ENCODE assay signal across 1 cellular context in genomic region chr19:19224852-19225494, GRCh38.
TF ChIP-seq lines count a peak whose summit lies in the region.

No MANE protein-coding gene starts in this region.

TF ChIP-seq in HepG2, 621 proteins besides CTCF, POLR2A, EP300 and RAD21 (continued from another document and continues in another):
- peak; percentile 87; the same call in 1 of the 2 replicates for TF ChIP-seq ZNF691 (CRISPR knock-in tag; IDR thresholded peaks at IDR 0.05; ENCODE audit: borderline replicate concordance, low read depth)
- peak; percentile 53; the same call in 1 of the 2 replicates for TF ChIP-seq ZNF329 (CRISPR knock-in tag; IDR thresholded peaks at IDR 0.05; ENCODE audit: low read depth)
- no peak for TF ChIP-seq DPF2 (CRISPR knock-in tag; IDR thresholded peaks at IDR 0.05; ENCODE audit: borderline replicate concordance, low read depth)
- TF ChIP-seq ZBTB44 (CRISPR knock-in tag; IDR thresholded peaks at IDR 0.05), result no peak
- TF ChIP-seq PCBP2 (optimal IDR thresholded peaks at IDR 0.05; ENCODE audit: low read depth, low read length, poor library complexity, severe bottlenecking), result no peak
- peak; percentile 95 for TF ChIP-seq ZNF607 (CRISPR knock-in tag; IDR thresholded peaks at IDR 0.05; ENCODE audit: borderline replicate concordance)
- no peak for TF ChIP-seq JUND (CRISPR knock-in tag; IDR thresholded peaks at IDR 0.05)
- TF ChIP-seq ZNF543 (CRISPR knock-in tag; IDR thresholded peaks at IDR 0.05), result no peak
- TF ChIP-seq ZFP36L2 (CRISPR knock-in tag; IDR thresholded peaks at IDR 0.05), result no peak
- no peak for TF ChIP-seq HNF4G (IDR thresholded peaks at IDR 0.05; ENCODE audit: borderline replicate concordance, low read depth, low read length)
- TF ChIP-seq HNF4G (CRISPR knock-in tag; IDR thresholded peaks at IDR 0.05; ENCODE audit: borderline replicate concordance, low read depth), result no peak
- TF ChIP-seq NAIF1 (CRISPR knock-in tag; IDR thresholded peaks at IDR 0.05; ENCODE audit: borderline replicate concordance), result no peak
- TF ChIP-seq HMGXB4 (CRISPR knock-in tag; IDR thresholded peaks at IDR 0.05; ENCODE audit: borderline replicate concordance in 1 of 2, low read depth in 1 of 2), result peak; percentile 93
- no peak for TF ChIP-seq ZBTB42 (CRISPR knock-in tag; IDR thresholded peaks at IDR 0.05)
- TF ChIP-seq LBX2 (CRISPR knock-in tag; IDR thresholded peaks at IDR 0.05; ENCODE audit: borderline replicate concordance), result peak; percentile 66; the same call in 1 of the 2 replicates
- no peak for TF ChIP-seq HOXD1 (CRISPR knock-in tag; IDR thresholded peaks at IDR 0.05)
- TF ChIP-seq NR0B2 (CRISPR knock-in tag; IDR thresholded peaks at IDR 0.05), result peak; percentile 85; the same call in 1 of the 2 replicates
- peak; percentile 71; the same call in 1 of the 2 replicates for TF ChIP-seq IRF9 (CRISPR knock-in tag; IDR thresholded peaks at IDR 0.05; ENCODE audit: borderline replicate concordance)
- TF ChIP-seq MIER2 (CRISPR knock-in tag; IDR thresholded peaks at IDR 0.05), result peak; percentile 80
- TF ChIP-seq ZFYVE20 (CRISPR knock-in tag; IDR thresholded peaks at IDR 0.05; ENCODE audit: borderline replicate concordance, low read depth), result 0 out of 2 replicates have a peak, but pooled peaks have one; percentile 21
- TF ChIP-seq ZGPAT (CRISPR knock-in tag; IDR thresholded peaks at IDR 0.05), result peak; percentile 68
- no peak for TF ChIP-seq MED8 (CRISPR knock-in tag; IDR thresholded peaks at IDR 0.05; ENCODE audit: insufficient replicate concordance)
- TF ChIP-seq BORCS8-MEF2B (CRISPR knock-in tag; IDR thresholded peaks at IDR 0.05), result no peak; the same call in 1 of the 2 replicates
- no peak for TF ChIP-seq RBM22 (optimal IDR thresholded peaks at IDR 0.05; ENCODE audit: low read length)
- TF ChIP-seq ZNF703 (CRISPR knock-in tag; IDR thresholded peaks at IDR 0.05; ENCODE audit: borderline replicate concordance), result no peak
- TF ChIP-seq PLRG1 (conservative IDR thresholded peaks at IDR 0.05), result no peak
- TF ChIP-seq TFE3 (CRISPR knock-in tag; IDR thresholded peaks at IDR 0.05), result no peak
- peak; percentile 92 for TF ChIP-seq ARNT2 (CRISPR knock-in tag; IDR thresholded peaks at IDR 0.05; ENCODE audit: low read depth)
- no peak for TF ChIP-seq ZNF296 (CRISPR knock-in tag; conservative IDR thresholded peaks at IDR 0.05)
- no peak for TF ChIP-seq CBX5 (CRISPR knock-in tag; IDR thresholded peaks at IDR 0.05; ENCODE audit: borderline replicate concordance)
- TF ChIP-seq ZNF615 (CRISPR knock-in tag; IDR thresholded peaks at IDR 0.05; ENCODE audit: borderline replicate concordance), result no peak
- peak; percentile 86; the same call in 1 of the 2 replicates for TF ChIP-seq SRY (CRISPR knock-in tag; IDR thresholded peaks at IDR 0.05)
- peak; percentile 59; the same call in 1 of the 2 replicates for TF ChIP-seq ZNF776 (CRISPR knock-in tag; IDR thresholded peaks at IDR 0.05)
- no peak for TF ChIP-seq ZEB1 (IDR thresholded peaks at IDR 0.05; ENCODE audit: insufficient replicate concordance, low read depth)
- TF ChIP-seq BHLHE40 (IDR thresholded peaks at IDR 0.05; ENCODE audit: low read length), result 0 out of 2 replicates have a peak, but pooled peaks have one; percentile 6
- peak; percentile 62; the same call in 1 of the 2 replicates for TF ChIP-seq ZNF598 (CRISPR knock-in tag; IDR thresholded peaks at IDR 0.05; ENCODE audit: borderline replicate concordance)
- no peak for TF ChIP-seq ZNF460 (CRISPR knock-in tag; IDR thresholded peaks at IDR 0.05; ENCODE audit: borderline replicate concordance)
- peak; percentile 49; the same call in 1 of the 2 replicates for TF ChIP-seq JUN (CRISPR knock-in tag; IDR thresholded peaks at IDR 0.05)
- TF ChIP-seq PHF20 (CRISPR knock-in tag; IDR thresholded peaks at IDR 0.05), result no peak; the same call in 1 of the 2 replicates
- TF ChIP-seq ZNF775 (CRISPR knock-in tag; IDR thresholded peaks at IDR 0.05; ENCODE audit: borderline replicate concordance), result no peak
- TF ChIP-seq TBX3 (IDR thresholded peaks at IDR 0.05; ENCODE audit: borderline replicate concordance), result no peak
- TF ChIP-seq KAT2B (IDR thresholded peaks at IDR 0.05; ENCODE audit: borderline replicate concordance, low read depth, low read length), result no peak
- peak; percentile 77; the same call in 1 of the 2 replicates for TF ChIP-seq ZNF253 (CRISPR knock-in tag; IDR thresholded peaks at IDR 0.05; ENCODE audit: borderline replicate concordance)
- TF ChIP-seq NPAS2 (CRISPR knock-in tag; IDR thresholded peaks at IDR 0.05; ENCODE audit: borderline replicate concordance), result no peak
- no peak for TF ChIP-seq ZC3H13 (CRISPR knock-in tag; IDR thresholded peaks at IDR 0.05)
- no peak for TF ChIP-seq IKZF1 (IDR thresholded peaks at IDR 0.05)
- no peak for TF ChIP-seq GZF1 (CRISPR knock-in tag; IDR thresholded peaks at IDR 0.05)
- TF ChIP-seq ZMYM4 (CRISPR knock-in tag; IDR thresholded peaks at IDR 0.05), result peak; percentile 45; the same call in 1 of the 2 replicates
- no peak; the same call in 1 of the 2 replicates for TF ChIP-seq SPEN (CRISPR knock-in tag; IDR thresholded peaks at IDR 0.05; ENCODE audit: low read depth)
- TF ChIP-seq ZFP36L1 (CRISPR knock-in tag; IDR thresholded peaks at IDR 0.05), result no peak
- no peak for TF ChIP-seq KLF11 (CRISPR knock-in tag; IDR thresholded peaks at IDR 0.05)
- TF ChIP-seq E2F5 (CRISPR knock-in tag; conservative IDR thresholded peaks at IDR 0.05), result peak; percentile 56; the same call in 1 of the 2 replicates
- peak; percentile 85; the same call in 1 of the 2 replicates for TF ChIP-seq MTERF4 (CRISPR knock-in tag; IDR thresholded peaks at IDR 0.05)
- no peak for TF ChIP-seq THAP8 (CRISPR knock-in tag; IDR thresholded peaks at IDR 0.05; ENCODE audit: borderline replicate concordance)
- peak; percentile 37; the same call in 1 of the 2 replicates for TF ChIP-seq ZNF281 (CRISPR knock-in tag; IDR thresholded peaks at IDR 0.05; ENCODE audit: borderline replicate concordance)
- TF ChIP-seq FOXK1 (CRISPR knock-in tag; IDR thresholded peaks at IDR 0.05; ENCODE audit: borderline replicate concordance, low read depth), result no peak
